Comparison of ENCODE assay signal across 7 cellular contexts in the genomic region with DNA sequence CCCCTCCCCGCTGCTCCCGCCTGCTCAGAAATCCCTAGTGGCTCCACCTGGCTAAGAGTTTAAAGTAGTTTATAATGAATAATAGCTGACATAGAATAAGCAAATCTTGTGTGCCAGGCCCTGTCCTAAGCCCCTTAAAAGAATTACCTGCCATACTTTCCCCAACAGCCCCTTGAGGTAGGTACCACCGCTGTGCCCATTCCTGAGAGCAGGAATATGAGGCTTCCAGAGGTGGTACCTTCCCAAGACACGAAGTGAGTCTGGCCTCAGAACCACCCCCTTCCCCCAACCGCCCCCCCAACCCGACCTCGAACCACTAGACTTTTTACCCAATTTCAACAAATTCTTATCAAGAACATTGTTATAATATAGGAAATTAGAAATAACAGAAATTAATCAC. TPM values are rescaled to one million over a fixed set of nuclear protein-coding genes. Genes with fewer than 3 reads are reported as not detected.
DNase-seq lines count a peak whose midpoint lies in the region; ATAC-seq, FAIRE-seq and TF ChIP-seq lines count a peak whose summit lies in the region.

No MANE protein-coding gene starts in this region.

- no peaks in the 10 kb centered on the region for H4K20me1 ChIP-seq in hepatocyte (ENCODE audit: insufficient read depth, poor library complexity, severe bottlenecking)

- WGBS in hepatocyte (ENCODE audit: low lambda C conversion rate, missing lambda C conversion rate) = 75% methylated on average over 7 of the region's 7 CpGs
- WGBS in small intestine, 3 donors = 64 to 76% (median 72%) methylated on average over 7 of the region's 7 CpGs

- no peaks in the 10 kb centered on the region for H3K9me2 ChIP-seq in hepatocyte (replicated peaks; ENCODE audit: insufficient read depth)

- H3K4me3 ChIP-seq in H7 (ENCODE audit: insufficient read depth, low read depth, low read length) = peak overlapping the region; percentile 79
- H3K4me3 ChIP-seq in WERI-Rb-1 (ENCODE audit: low read depth, low read length) = peak overlapping the region; percentile 77
- H3K4me3 ChIP-seq in hepatocyte = peak overlapping the region; percentile 100
- peak overlapping the region; percentile 78 to 80 for H3K4me3 ChIP-seq in small intestine (ENCODE audit: low read depth in 1 of 2, low read length in 2 of 2)

- peaks cover 6% of the 10 kb centered on the region for H3K4me1 ChIP-seq in hepatocyte (ENCODE audit: insufficient read depth)
- H3K4me1 ChIP-seq in small intestine (ENCODE audit: control insufficient read depth in 2 of 2, insufficient read depth in 1 of 2, low read depth in 1 of 2, low read length in 1 of 2) = peaks cover 0 to 4% of the 10 kb centered on the region in 2 donors

- peaks cover 37% of the 10 kb centered on the region for H3K79me2 ChIP-seq in hepatocyte

- H3K27me3 ChIP-seq in H7 (ENCODE audit: control insufficient read depth, insufficient read depth, low read length) (peaks cover 36% of the 10 kb centered on the region), WERI-Rb-1 (ENCODE audit: insufficient read depth, low read depth, severe bottlenecking) (no peaks in the 10 kb centered on the region), hepatocyte (no peaks in the 10 kb centered on the region), small intestine (ENCODE audit: control insufficient read depth in 2 of 2, insufficient read depth in 2 of 2, low read length in 2 of 2) (no peaks in the 10 kb centered on the region)

- H3K9me3 ChIP-seq in WERI-Rb-1 (ENCODE audit: severe bottlenecking) (no peaks in the 10 kb centered on the region), hepatocyte (ENCODE audit: low read depth) (no peaks in the 10 kb centered on the region), small intestine (ENCODE audit: control insufficient read depth, low read depth) (no peaks in the 10 kb centered on the region)

- H3K27ac ChIP-seq in WERI-Rb-1 = no peak overlapping the region
- no peak overlapping the region for H3K27ac ChIP-seq in hepatocyte
- H3K27ac ChIP-seq in small intestine (ENCODE audit: low read depth in 1 of 2, low read length in 1 of 2) = no peak overlapping the region

- ATAC-seq in HG02884 (IDR thresholded peaks at IDR 0.05; ENCODE audit: unreplicated experiment) = no peak

- H2AFZ ChIP-seq in hepatocyte = no peak overlapping the region

- H3K36me3 ChIP-seq in H7 (replicated peaks; ENCODE audit: control insufficient read depth, insufficient read depth, low read length) (no peaks in the 10 kb centered on the region), WERI-Rb-1 (no peaks in the 10 kb centered on the region), hepatocyte (replicated peaks; ENCODE audit: insufficient read depth, low read depth) (no peaks in the 10 kb centered on the region), small intestine (ENCODE audit: control insufficient read depth in 2 of 2, insufficient read depth in 2 of 2, low read length in 2 of 2) (peaks cover 0 to 2% of the 10 kb centered on the region in 2 donors)

- no peak for FAIRE-seq in small intestine (lab: Jason Lieb, UNC)

- H3K4me2 ChIP-seq in hepatocyte = peak overlapping the region; percentile 95

- no peak for TF ChIP-seq CTCF in WERI-Rb-1 (IDR thresholded peaks at IDR 0.05; ENCODE audit: low read depth, low read length)
- no peak for TF ChIP-seq CTCF in hepatocyte (IDR thresholded peaks at IDR 0.05; ENCODE audit: poor library complexity)

- DNase-seq in H7 (peak; percentile 17), WERI-Rb-1 (no peak), hepatocyte (ENCODE audit: low spot score) (no peak), small intestine (no peak), C1 segment of cervical spinal cord (lab: John Stamatoyannopoulos, UW) (no peak), amniotic stem cell (lab: John Stamatoyannopoulos, UW) (no peak)

RNA-seq across cellular contexts. Expression of a gene that starts 1.2 kb away (rescaled TPM):
- 6.2 and 7.0 TPM in 2 replicates for total RNA-seq in H7 (2014; rRNA removed; shearing (Covaris generic))
- total RNA-seq in hepatocyte = 19.1 and 25.1 TPM in 2 replicates
- 13.9 and 24.6 TPM in 2 replicates for polyA plus RNA-seq in hepatocyte
- polyA plus RNA-seq in small intestine = 10 to 100 TPM; 12.1 to 33.2 (median 31.3) TPM

RNA-seq across cellular contexts. Expression of a gene that starts 28.1 kb away (rescaled TPM):
- total RNA-seq in H7 (2014; rRNA removed; shearing (Covaris generic)) = not detected in 2 replicates
- 0.48 and 0.97 TPM in 2 replicates for total RNA-seq in hepatocyte
- polyA plus RNA-seq in hepatocyte = 0.99 and 1.8 TPM in 2 replicates
- polyA plus RNA-seq in small intestine = 10 to 100 TPM in 1 of 3 donors, 1 to 10 TPM in 2; 2.9 to 17.0 (median 4.2) TPM
